Comparison of ENCODE assay signal across 13 cellular contexts in genomic region chr10:69303632-69304035, GRCh38. TPM values are rescaled to one million over a fixed set of nuclear protein-coding genes. Genes with fewer than 3 reads are reported as not detected.
A peak's percentile ranks its signal among the peaks of the same experiment; 100 is the strongest.
DNase-seq lines count a peak whose midpoint lies in the region; ATAC-seq, FAIRE-seq and TF ChIP-seq lines count a peak whose summit lies in the region.
"Had no signal": no experiment of that assay in that cellular context is flagged by ENCODE, and none has a peak within 500 bp of the region (broad histone marks: within the 10 kb centered on the region; RNA-seq: fewer than 3 reads in every experiment).

No MANE protein-coding gene starts in this region.

- CTCF ChIA-PET in MCF 10A (lab: Yijun Ruan, JAX) (interaction anchor here (1.5 kb wide), 1 partner anchor 51 kb away, joined by 3 read pairs; no protein-coding TSS in a partner anchor), H1 (lab: Charles Lee; ENCODE audit: partially characterized antibody) (interaction anchor here (1.0 to 3.5 kb wide), 5 partner anchors 8 to 61 kb away, joined by 3 to 11 read pairs (median 4); no protein-coding TSS in a partner anchor)

- H3K18ac ChIP-seq in H1 (ENCODE audit: extremely low read depth, low read length) (no peak overlapping the region), mesenchymal stem cell (ENCODE audit: low read depth in 1 of 2, low read length in 2 of 2) (no peak overlapping the region)

- H4K8ac ChIP-seq in H1 (ENCODE audit: extremely low read depth, insufficient read depth, low read length), result no peak overlapping the region
- H4K8ac ChIP-seq in mesenchymal stem cell (ENCODE audit: low read length), result no peak overlapping the region

- no peak for TF ChIP-seq EP300 in H1 (IDR thresholded peaks at IDR 0.05; ENCODE audit: borderline replicate concordance in 1 of 2, low read depth in 2 of 2, low read length in 2 of 2)

- H3K23me2 ChIP-seq in H1 (ENCODE audit: low read depth, low read length), result no peaks in the 10 kb centered on the region

- H2BK120ac ChIP-seq in H1 (replicated peaks; ENCODE audit: low read depth, low read length), result no peak overlapping the region
- no peak overlapping the region for H2BK120ac ChIP-seq in mesenchymal stem cell (ENCODE audit: low read depth, low read length)

- H3K27me3 Mint-ChIP-seq in MCF 10A (ENCODE audit: insufficient read depth, unreplicated experiment), result no peaks in the 10 kb centered on the region

- H3K79me2 ChIP-seq in H1 (ENCODE audit: control insufficient read depth in 1 of 2, insufficient read depth in 2 of 2, low read length in 2 of 2), result no peaks in the 10 kb centered on the region

- H2BK12ac ChIP-seq in H1 (ENCODE audit: low read depth, low read length) (no peak overlapping the region), mesenchymal stem cell (ENCODE audit: low read length in 2 of 2) (no peak overlapping the region)

- H3K79me1 ChIP-seq in H1 (ENCODE audit: low read depth, low read length) (no peaks in the 10 kb centered on the region), mesenchymal stem cell (replicated peaks; ENCODE audit: low read length, poor library complexity, severe bottlenecking) (no peaks in the 10 kb centered on the region)

- peak; percentile 67 for ATAC-seq in stimulated activated effector memory CD8-positive, alpha-beta T cell treated with anti-CD3 and anti-CD28 coated beads, Interleukin-12 subunit alpha, Interleukin-12 subunit beta, amount 100 ng/mL, for 72 hours
- ATAC-seq: left lung had no signal

- H3K27ac ChIP-seq in breast epithelium, result no peak overlapping the region
- H3K27ac ChIP-seq in H1 (ENCODE audit: low read depth, low read length), result no peak overlapping the region
- H3K27ac ChIP-seq in mesenchymal stem cell (ENCODE audit: low read length, poor library complexity, severe bottlenecking), result no peak overlapping the region
- H3K27ac ChIP-seq: left lung, ovary, SJCRH30, stomach had no signal

- H3K4me1 Mint-ChIP-seq in MCF 10A (ENCODE audit: insufficient read depth, unreplicated experiment), result peaks cover 6% of the 10 kb centered on the region
- H3K4me1 Mint-ChIP-seq in stimulated activated effector memory CD8-positive, alpha-beta T cell treated with anti-CD3 and anti-CD28 coated beads, Interleukin-12 subunit alpha, Interleukin-12 subunit beta, amount 100 ng/mL, for 72 hours, result no peaks in the 10 kb centered on the region

- no peaks in the 10 kb centered on the region for H3K4me1 ChIP-seq in breast epithelium
- no peaks in the 10 kb centered on the region for H3K4me1 ChIP-seq in H1 (replicated peaks in 1 of 4; ENCODE audit: control insufficient read depth in 3 of 4, insufficient read depth in 4 of 4, low read length in 3 of 4)
- H3K4me1 ChIP-seq in mesenchymal stem cell (ENCODE audit: control insufficient read depth, insufficient read depth, low read depth, low read length), result no peaks in the 10 kb centered on the region
- H3K4me1 ChIP-seq: left lung, SJCRH30, stomach had no signal

- no peak overlapping the region for H3K4me3 Mint-ChIP-seq in MCF 10A (ENCODE audit: unreplicated experiment)
- H3K4me3 Mint-ChIP-seq in stimulated activated effector memory CD8-positive, alpha-beta T cell treated with anti-CD3 and anti-CD28 coated beads, Interleukin-12 subunit alpha, Interleukin-12 subunit beta, amount 100 ng/mL, for 72 hours, result no peak overlapping the region

- H3K23ac ChIP-seq in H1 (ENCODE audit: insufficient read length) (no peak overlapping the region), mesenchymal stem cell (ENCODE audit: low read length in 2 of 2) (no peak overlapping the region)

- H4K5ac ChIP-seq in H1 (ENCODE audit: insufficient read length, low read depth, low read length), result no peak overlapping the region

- H2BK15ac ChIP-seq in H1 (ENCODE audit: low read length), result no peak overlapping the region
- H2BK15ac ChIP-seq in mesenchymal stem cell (ENCODE audit: low read depth, poor library complexity, severe bottlenecking), result no peak overlapping the region

- no peak overlapping the region for H2BK5ac ChIP-seq in H1 (ENCODE audit: low read depth, low read length)
- no peak overlapping the region for H2BK5ac ChIP-seq in mesenchymal stem cell (ENCODE audit: low read depth, low read length, poor library complexity, severe bottlenecking)

- FAIRE-seq in H1 (lab: Jason Lieb, UNC), result no peak

- H3K4me2 ChIP-seq in H1 (ENCODE audit: insufficient read depth in 1 of 2, low read depth in 2 of 2, low read length in 2 of 2) (no peak overlapping the region), mesenchymal stem cell (ENCODE audit: low read length, poor library complexity, severe bottlenecking) (no peak overlapping the region)

- H2AFZ ChIP-seq in H1 (ENCODE audit: low read length), result peak overlapping the region; percentile 58
- H2AFZ ChIP-seq in mesenchymal stem cell (ENCODE audit: low read depth, low read length), result no peak overlapping the region

- no peaks in the 10 kb centered on the region for H3K36me3 ChIP-seq in breast epithelium
- H3K36me3 ChIP-seq in H1 (ENCODE audit: control insufficient read depth in 2 of 4, insufficient read depth in 4 of 4, low read length in 3 of 4), result no peaks in the 10 kb centered on the region
- no peaks in the 10 kb centered on the region for H3K36me3 ChIP-seq in mesenchymal stem cell (ENCODE audit: control insufficient read depth in 1 of 2, insufficient read depth in 2 of 2, low read depth in 1 of 2, low read length in 2 of 2)
- H3K36me3 ChIP-seq: left lung, ovary, SJCRH30, stomach had no signal

- H3K4ac ChIP-seq in H1 (replicated peaks; ENCODE audit: insufficient read length, low read depth, low read length), result no peak overlapping the region
- H3K4ac ChIP-seq in mesenchymal stem cell (ENCODE audit: low read depth in 1 of 2, low read length in 2 of 2), result no peak overlapping the region

- H2AK5ac ChIP-seq in H1 (ENCODE audit: low read depth, low read length) (no peak overlapping the region), mesenchymal stem cell (ENCODE audit: low read length, severe bottlenecking) (no peak overlapping the region)

- no peak overlapping the region for H2BK20ac ChIP-seq in H1 (ENCODE audit: low read length)

- H3K36me3 Mint-ChIP-seq in MCF 10A (ENCODE audit: insufficient read depth, unreplicated experiment), result no peaks in the 10 kb centered on the region
- H3K36me3 Mint-ChIP-seq in stimulated activated effector memory CD8-positive, alpha-beta T cell treated with anti-CD3 and anti-CD28 coated beads, Interleukin-12 subunit alpha, Interleukin-12 subunit beta, amount 100 ng/mL, for 72 hours, result no peaks in the 10 kb centered on the region

- H3K4me3 ChIP-seq in breast epithelium, result no peak overlapping the region
- H3K4me3 ChIP-seq in H1 (ENCODE audit: extremely low read depth in 1 of 4, insufficient read depth in 2 of 4, low read depth in 3 of 4, low read length in 4 of 4), result no peak overlapping the region
- H3K4me3 ChIP-seq in mesenchymal stem cell (ENCODE audit: insufficient read depth in 1 of 2, low read depth in 1 of 2, low read length in 2 of 2), result no peak overlapping the region
- H3K4me3 ChIP-seq: left lung, ovary, SJCRH30, stomach had no signal

- WGBS in H1 (ENCODE audit: extremely low coverage in 1 of 2, insufficient coverage in 1 of 2, insufficient read length in 1 of 2, insufficient replicate concordance in 2 of 2, low coverage in 1 of 2, low lambda C conversion rate in 2 of 2, missing lambda C conversion rate in 1 of 2), 2 experiments, result 90% methylated on average over 3 of the region's 3 CpGs; no CpG with 5 or more reads in 1 of the 2 experiments
- WGBS in mesenchymal stem cell, result 90% methylated on average over 3 of the region's 3 CpGs

- TF ChIP-seq CTCF in MCF 10A (IDR thresholded peaks at IDR 0.05; ENCODE audit: unreplicated experiment) (no peak), breast epithelium (IDR thresholded peaks at IDR 0.05) (no peak), H1 (IDR thresholded peaks at IDR 0.05; ENCODE audit: control extremely low read depth in 1 of 3, insufficient read depth in 1 of 3, low read depth in 1 of 3, low read length in 3 of 3) (no peak), GM10266 (IDR thresholded peaks at IDR 0.05; ENCODE audit: control insufficient read depth, insufficient read depth, low read depth, missing control alignments) (no peak)

- no peak for TF ChIP-seq RAD21 in H1 (IDR thresholded peaks at IDR 0.05 in 1 of 2, conservative IDR thresholded peaks at IDR 0.05 in 1 of 2; ENCODE audit: low read depth in 2 of 2, low read length in 2 of 2)

- H3K14ac ChIP-seq in H1 (ENCODE audit: insufficient read length) (no peak overlapping the region), mesenchymal stem cell (ENCODE audit: low read length in 2 of 2) (no peak overlapping the region)

- no peak for TF ChIP-seq POLR2A in breast epithelium (IDR thresholded peaks at IDR 0.05)
- TF ChIP-seq POLR2A in H1 (IDR thresholded peaks at IDR 0.05; ENCODE audit: control extremely low read depth in 1 of 2, low read depth in 2 of 2, low read length in 2 of 2), result no peak

- POLR2A ChIA-PET in MCF 10A (lab: Yijun Ruan, JAX), result interaction anchor here (0.7 to 2.1 kb wide), 5 partner anchors 10 to 34 kb away, joined by 3 to 7 read pairs (median 3); no protein-coding TSS in a partner anchor
- POLR2A ChIA-PET in H1 (lab: Charles Lee; ENCODE audit: partially characterized antibody), result no interaction called here

- H3K27ac Mint-ChIP-seq in MCF 10A (ENCODE audit: low read depth, unreplicated experiment), result no peak overlapping the region
- H3K27ac Mint-ChIP-seq in stimulated activated effector memory CD8-positive, alpha-beta T cell treated with anti-CD3 and anti-CD28 coated beads, Interleukin-12 subunit alpha, Interleukin-12 subunit beta, amount 100 ng/mL, for 72 hours, result no peak overlapping the region

- H4K20me1 ChIP-seq in H1 (replicated peaks in 1 of 2; ENCODE audit: control insufficient read depth in 1 of 2, insufficient read depth in 2 of 2, low read length in 2 of 2), result no peaks in the 10 kb centered on the region

- H3K9me3 Mint-ChIP-seq in MCF 10A (ENCODE audit: unreplicated experiment), result no peaks in the 10 kb centered on the region
- H3K9me3 Mint-ChIP-seq in stimulated activated effector memory CD8-positive, alpha-beta T cell treated with anti-CD3 and anti-CD28 coated beads, Interleukin-12 subunit alpha, Interleukin-12 subunit beta, amount 100 ng/mL, for 72 hours, result no peaks in the 10 kb centered on the region

- H4K91ac ChIP-seq in H1 (replicated peaks; ENCODE audit: insufficient read length, low read length) (no peak overlapping the region), mesenchymal stem cell (ENCODE audit: low read length) (no peak overlapping the region)

- no peak overlapping the region for H3K56ac ChIP-seq in H1 (replicated peaks; ENCODE audit: insufficient read length, low read depth, low read length)

- no TSS peak for BruUV-seq in MCF 10A (replicated peaks; lab: Mats Ljungman, UMichigan)

- H3K9me3 ChIP-seq in breast epithelium (no peaks in the 10 kb centered on the region), H1 (ENCODE audit: insufficient read depth in 2 of 2, low read depth in 1 of 2, low read length in 1 of 2) (no peaks in the 10 kb centered on the region), mesenchymal stem cell (ENCODE audit: control insufficient read depth, low read length) (no peaks in the 10 kb centered on the region)
- H3K9me3 ChIP-seq: left lung, ovary, SJCRH30, stomach had no signal

- H3K27me3 ChIP-seq in breast epithelium (no peaks in the 10 kb centered on the region), H1 (replicated peaks in 1 of 4; ENCODE audit: control insufficient read depth in 3 of 4, extremely low read depth in 1 of 4, insufficient read depth in 3 of 4, low read length in 3 of 4) (no peaks in the 10 kb centered on the region), mesenchymal stem cell (ENCODE audit: control insufficient read depth in 1 of 2, insufficient read depth in 1 of 2, low read length in 2 of 2) (peaks cover 0 to 4% of the 10 kb centered on the region in 2 experiments)
- H3K27me3 ChIP-seq: left lung, ovary, SJCRH30, stomach had no signal

- DNase-seq in MCF 10A (ENCODE audit: unreplicated experiment) (peak; percentile 35), breast epithelium (ENCODE audit: low spot score in 2 of 2) (no peak), NCI-H226 (peak; percentile 49), H1 (ENCODE audit: low read depth in 1 of 2, low spot score in 2 of 2) (no peak), GM10266 (ENCODE audit: extremely low spot score) (no peak), NK-92 (lab: John Stamatoyannopoulos, UW; ENCODE audit: unreplicated experiment) (no peak), mesenchymal stem cell (no peak)
- no peak for DNase-seq in stimulated activated effector memory CD8-positive, alpha-beta T cell treated with anti-CD3 and anti-CD28 coated beads, Interleukin-12 subunit alpha, Interleukin-12 subunit beta, amount 100 ng/mL, for 72 hours (ENCODE audit: low spot score in 2 of 2)
- DNase-seq: left lung, NCI-H1105 treated with DMSO at 0.1 percent for 48 hours, ovary, SJCRH30, stomach had no signal

- H3K9ac ChIP-seq in H1 (replicated peaks in 1 of 4; ENCODE audit: extremely low read depth in 1 of 4, low read depth in 3 of 4, low read length in 3 of 4) (no peak overlapping the region), mesenchymal stem cell (ENCODE audit: low read length) (no peak overlapping the region)

- intact Hi-C loops in MCF 10A (cut with micrococcal nuclease), result no loop called here
- intact Hi-C loops in breast epithelium (cut with DNase I; ENCODE audit: low total_unique reads), result no loop called here

RNA-seq across cellular contexts. Expression of gene HK1, which starts 25.3 kb away (rescaled TPM):
- total RNA-seq in MCF 10A (2022), result 126 and 134 TPM in 2 replicates
- total RNA-seq in breast epithelium, result 10 to 100 TPM; 51.2 to 63.4 (median 57.4) TPM
- 237 and 247 TPM in 2 replicates for total RNA-seq in H1 (2021; fragmentation: NEBNext Ultra II Directional; extraction: Animal tissue kit (Norgen Biotek cat#: 25700))
- polyA plus RNA-seq in H1 (2011; rRNA removed), result 55.8 and 91.2 TPM in 2 replicates
- polyA plus RNA-seq in H1 (2011; cell fraction: cytosol; rRNA removed), result 99.9 TPM
- 110 TPM for polyA plus RNA-seq in H1 (2011; cell fraction: nucleus; rRNA removed)
- polyA plus RNA-seq in H1 (2012, experiment 1 of 2), result 178 to 213 TPM (median 203 TPM) in 4 replicates
- polyA plus RNA-seq in H1 (2012, experiment 2 of 2), result 65.2 TPM
- 115 TPM for polyA plus RNA-seq in H1 (2013, experiment 1 of 2)
- polyA plus RNA-seq in H1 (2013, experiment 2 of 2), result 110 TPM
- polyA minus RNA-seq in H1 (2011; rRNA and poly(A)+ RNA removed), result 135 and 144 TPM in 2 replicates
- 76.1 TPM for polyA minus RNA-seq in H1 (2011; cell fraction: cytosol; rRNA and poly(A)+ RNA removed)
- 44.9 TPM for polyA minus RNA-seq in H1 (2011; cell fraction: nucleus; rRNA and poly(A)+ RNA removed)
- polyA plus RNA-seq in mesenchymal stem cell (2013, experiment 1 of 2), result 69.5 TPM
- 67.5 TPM for polyA plus RNA-seq in mesenchymal stem cell (2013, experiment 2 of 2)

Comparison
In these comparisons a context has a peak if more than half of its experiments do, and no peak if none do; other contexts are left out.
1. DNase-seq: peak in MCF 10A (single experiment) and NCI-H226 (single experiment); none in breast epithelium (0 of 2), H1 (0 of 2), stimulated activated effector memory CD8-positive, alpha-beta T cell treated with anti-CD3 and anti-CD28 coated beads, Interleukin-12 subunit alpha, Interleukin-12 subunit beta, amount 100 ng/mL, for 72 hours (0 of 2), GM10266 (single experiment), NK-92 (single experiment) and mesenchymal stem cell (single experiment).